13 cellular contexts compared by ENCODE assay signal in genomic region chr20:61659652-61660346, GRCh38.
"Had no signal": no experiment of that assay in that cellular context is flagged by ENCODE, and none has a peak within 500 bp of the region (broad histone marks: within the 10 kb centered on the region; RNA-seq: fewer than 3 reads in every experiment).

No MANE protein-coding gene starts in this region.

- H3K4me1 ChIP-seq: adrenal gland, upper lobe of right lung had no signal

- H3K27ac ChIP-seq: adrenal gland, upper lobe of right lung, VCaP had no signal

- H3K9me3 ChIP-seq: adrenal gland, upper lobe of right lung had no signal

- H3K27me3 ChIP-seq: adrenal gland had no signal

- H3K36me3 ChIP-seq: adrenal gland, upper lobe of right lung had no signal

- H3K4me3 ChIP-seq: adrenal gland, upper lobe of right lung had no signal

- ATAC-seq: left colon, sciatic nerve, upper lobe of right lung had no signal

- DNase-seq: activated CD4-positive, alpha-beta T cell treated with anti-CD3 and anti-CD28 coated beads for 1 hour; activated gamma-delta T cell; adrenal gland; effector memory CD4-positive, alpha-beta T cell; hippocampal formation; left colon; midbrain; stimulated activated CD8-positive, alpha-beta memory T cell treated with anti-CD3 and anti-CD28 coated beads, Interleukin-4, amount 100 ng/mL, for 48 hours; stimulated activated naive CD4-positive, alpha-beta T cell; T-helper 2 cell had no signal
